1 cellular context compared by ENCODE assay signal in genomic region chr2:7693246-7694065, GRCh38.
TF ChIP-seq lines count a peak whose summit lies in the region.

No MANE protein-coding gene starts in this region.

TF ChIP-seq in K562, 482 proteins besides CTCF, POLR2A, EP300 and RAD21:
- TF ChIP-seq FOXO4 (CRISPR knock-in tag; IDR thresholded peaks at IDR 0.05) (no peak), CSDE1 (IDR thresholded peaks at IDR 0.05) (no peak), RCOR1 (IDR thresholded peaks at IDR 0.05; ENCODE audit: borderline replicate concordance in 1 of 2, low read depth in 2 of 2, low read length in 2 of 2) (no peak), NEUROD1 (IDR thresholded peaks at IDR 0.05; ENCODE audit: borderline replicate concordance, low read depth, low read length, partially characterized antibody) (no peak), ZNF655 (CRISPR knock-in tag; IDR thresholded peaks at IDR 0.05) (no peak), HOXB6 (CRISPR knock-in tag; IDR thresholded peaks at IDR 0.05; ENCODE audit: borderline replicate concordance) (no peak), NCOA4 (IDR thresholded peaks at IDR 0.05; ENCODE audit: partially characterized antibody) (no peak), ZNF280B (CRISPR knock-in tag; IDR thresholded peaks at IDR 0.05) (no peak), ZNF609 (CRISPR knock-in tag; IDR thresholded peaks at IDR 0.05; ENCODE audit: borderline replicate concordance) (no peak)
